Comparison of ENCODE assay signal across 8 cellular contexts in genomic region chr13:48579167-48579918, GRCh38. TPM values are rescaled to one million over a fixed set of nuclear protein-coding genes. Genes with fewer than 3 reads are reported as not detected.
A peak's percentile ranks its signal among the peaks of the same experiment; 100 is the strongest.
DNase-seq lines count a peak whose midpoint lies in the region; ATAC-seq and TF ChIP-seq lines count a peak whose summit lies in the region.

No MANE protein-coding gene starts in this region.

- H3K36me3 Mint-ChIP-seq in effector memory CD8-positive, alpha-beta T cell (ENCODE audit: insufficient read depth) = no peaks in the 10 kb centered on the region

- WGBS in ovary, 3 donors = 80 to 87% (median 85%) methylated on average over 7 of the region's 7 CpGs

- no peak overlapping the region for H2AFZ ChIP-seq in OCI-LY3 (ENCODE audit: low read depth, low read length)

- TF ChIP-seq EP300 in ovary (IDR thresholded peaks at IDR 0.05) = no peak

- TF ChIP-seq CTCF in OCI-LY3 (IDR thresholded peaks at IDR 0.05; ENCODE audit: low read depth, low read length) (no peak), lower lobe of right lung (IDR thresholded peaks at IDR 0.05) (no peak), ovary (IDR thresholded peaks at IDR 0.05) (no peak)

- no peaks in the 10 kb centered on the region for H3K9me3 Mint-ChIP-seq in effector memory CD8-positive, alpha-beta T cell

- TF ChIP-seq POLR2A in ovary (IDR thresholded peaks at IDR 0.05) = no peak

- peak overlapping the region; percentile 72 for H3K4me2 ChIP-seq in OCI-LY3 (ENCODE audit: low read length)

- intact Hi-C loops in lower lobe of right lung (cut with DNase I) (no loop called here), ovary (cut with DNase I) (loop anchor here in 2 of 4 donors (5.0 to 10.0 kb wide), 4 partner anchors 47 to 247 kb away; partner anchors contain the start of gene RCBTB2 (in 1 of the 2))

- H3K27ac ChIP-seq in OCI-LY3 (ENCODE audit: low read length) (peak overlapping the region; percentile 86), lower lobe of right lung (peak overlapping the region; percentile 66), ovary (no peak overlapping the region)

- peaks cover 40% of the 10 kb centered on the region for H3K36me3 ChIP-seq in OCI-LY3 (replicated peaks; ENCODE audit: low read depth, low read length)
- no peaks in the 10 kb centered on the region for H3K36me3 ChIP-seq in lower lobe of right lung
- H3K36me3 ChIP-seq in ovary = no peaks in the 10 kb centered on the region

- H3K4me1 ChIP-seq in OCI-LY3 (ENCODE audit: low read length) = peaks cover 78% of the 10 kb centered on the region
- peaks cover 20% of the 10 kb centered on the region for H3K4me1 ChIP-seq in lower lobe of right lung
- H3K4me1 ChIP-seq in ovary (ENCODE audit: insufficient read depth) = no peaks in the 10 kb centered on the region

- no peaks in the 10 kb centered on the region for H4K20me1 ChIP-seq in OCI-LY3 (ENCODE audit: insufficient read depth, low read length)

- no peak overlapping the region for H3K27ac Mint-ChIP-seq in effector memory CD8-positive, alpha-beta T cell

- H3K9me3 ChIP-seq in OCI-LY3 (ENCODE audit: insufficient read depth, low read length) (no peaks in the 10 kb centered on the region), lower lobe of right lung (no peaks in the 10 kb centered on the region), ovary (no peaks in the 10 kb centered on the region)

- H3K27me3 ChIP-seq in OCI-LY3 (ENCODE audit: low read depth, low read length) = peaks cover 31% of the 10 kb centered on the region; the same call in 1 of the 2 replicates
- H3K27me3 ChIP-seq in lower lobe of right lung (ENCODE audit: low read depth) = no peaks in the 10 kb centered on the region
- no peaks in the 10 kb centered on the region for H3K27me3 ChIP-seq in ovary

- no peak for DNase-seq in lower lobe of right lung
- no peak for DNase-seq in NK-92 (lab: John Stamatoyannopoulos, UW; ENCODE audit: unreplicated experiment)
- no peak for DNase-seq in NCI-H345 (lab: John Stamatoyannopoulos, UW)
- DNase-seq in effector memory CD8-positive, alpha-beta T cell = no peak
- no peak for DNase-seq in ovary

- H3K27me3 Mint-ChIP-seq in effector memory CD8-positive, alpha-beta T cell = peaks cover 0 to 13% of the 10 kb centered on the region in 2 donors

- H3K4me3 ChIP-seq in OCI-LY3 (ENCODE audit: low read length) = peak overlapping the region; percentile 39
- H3K4me3 ChIP-seq in lower lobe of right lung = no peak overlapping the region
- no peak overlapping the region for H3K4me3 ChIP-seq in ovary

- no peak overlapping the region for H3K4me3 Mint-ChIP-seq in effector memory CD8-positive, alpha-beta T cell

- peaks cover 9 to 15% of the 10 kb centered on the region in 2 donors for H3K4me1 Mint-ChIP-seq in effector memory CD8-positive, alpha-beta T cell (ENCODE audit: low read depth in 2 of 2)

- ATAC-seq in GM19023 (IDR thresholded peaks at IDR 0.05; ENCODE audit: unreplicated experiment) = peak; percentile 86
- peak; percentile 75 for ATAC-seq in HG02938 (IDR thresholded peaks at IDR 0.05; ENCODE audit: unreplicated experiment)
- ATAC-seq in lower lobe of right lung = peak; percentile 76 to 77
- ATAC-seq in effector memory CD8-positive, alpha-beta T cell (replicated peaks) = no peak

- no peaks in the 10 kb centered on the region for H3K79me2 ChIP-seq in OCI-LY3 (ENCODE audit: low read length)

- peak overlapping the region; percentile 60 for H3K9ac ChIP-seq in OCI-LY3 (ENCODE audit: low read length)

RNA-seq across cellular contexts. Expression of gene RCBTB2, which starts 46.5 kb away (rescaled TPM):
- 20.1 TPM for total RNA-seq in lower lobe of right lung
- 10 to 100 TPM in 5 of 7 donors, 1 to 10 TPM in 2; 8.2 to 22.6 (median 13.9) TPM for total RNA-seq in ovary
- 10 to 100 TPM; 16.8 to 19.1 TPM for polyA plus RNA-seq in ovary

Comparison
In these comparisons a context has a peak if more than half of its experiments do, and no peak if none do; other contexts are left out.
1. H3K27ac ChIP-seq: peak in OCI-LY3 (single experiment) and lower lobe of right lung (single experiment); none in ovary (0 of 2).